ENCODE assay signal across 13 cellular contexts in the genomic region with DNA sequence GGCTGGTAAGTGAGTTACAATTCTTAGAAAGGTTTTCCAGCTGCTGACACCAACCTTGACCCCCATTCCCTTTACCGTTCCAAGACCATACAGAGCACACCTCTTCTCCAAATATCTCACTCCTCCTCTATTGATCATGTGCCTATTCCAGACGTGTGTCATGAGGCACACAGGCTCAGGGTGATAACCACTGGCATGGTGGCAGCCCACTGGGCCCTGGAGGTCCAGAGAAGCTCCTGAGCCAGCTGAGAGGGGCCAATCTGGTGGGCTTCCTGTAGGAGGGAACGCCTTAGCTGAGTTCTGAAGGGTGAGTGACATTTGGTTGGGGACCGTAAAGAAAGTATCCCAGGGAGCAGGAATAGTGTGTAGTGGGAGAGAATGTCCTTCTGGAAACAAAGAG. TPM values are rescaled to one million over a fixed set of nuclear protein-coding genes. Genes with fewer than 3 reads are reported as not detected.
DNase-seq lines count a peak whose midpoint lies in the region; ATAC-seq and TF ChIP-seq lines count a peak whose summit lies in the region.
"Had no signal": no experiment of that assay in that cellular context is flagged by ENCODE, and none has a peak within 500 bp of the region (broad histone marks: within the 10 kb centered on the region; RNA-seq: fewer than 3 reads in every experiment).

No MANE protein-coding gene starts in this region.

- no CpG with 5 or more reads among the region's 4 CpGs for whole genome bisulfite sequencing in mesendoderm (ENCODE audit: extremely low coverage, insufficient coverage, low lambda C conversion rate)
- WGBS in psoas muscle, 3 donors: 71 to 72% (median 72%) methylated on average over 4 of the region's 4 CpGs

- H3K36me3 Mint-ChIP-seq in CD4-positive, CD25-positive, alpha-beta regulatory T cell: peaks cover 39% of the 10 kb centered on the region
- peaks cover 13% of the 10 kb centered on the region for H3K36me3 Mint-ChIP-seq in HFFc6 (ENCODE audit: low read depth)

- no peaks in the 10 kb centered on the region for H3K9me3 Mint-ChIP-seq in CD4-positive, CD25-positive, alpha-beta regulatory T cell
- H3K9me3 Mint-ChIP-seq in HFFc6: no peaks in the 10 kb centered on the region
- H3K9me3 Mint-ChIP-seq: stimulated activated memory B cell treated with anti-CD40 and anti-IgM and Interleukin-4, amounts not matched to agents 10 μg/mL and 1 μg/mL and 100 μg/mL, for 72 hours had no signal

- H3K36me3 ChIP-seq in CD4-positive, CD25-positive, alpha-beta regulatory T cell (ENCODE audit: control insufficient read depth, insufficient read depth, low read length): peaks cover 24% of the 10 kb centered on the region
- H3K36me3 ChIP-seq in mesendoderm (ENCODE audit: control insufficient read depth, insufficient read depth, low read length): no peaks in the 10 kb centered on the region
- H3K36me3 ChIP-seq in psoas muscle (ENCODE audit: insufficient read depth in 1 of 2, low read depth in 1 of 2): peaks cover 0 to 6% of the 10 kb centered on the region in 2 donors
- H3K36me3 ChIP-seq: transverse colon had no signal

- H4K8ac ChIP-seq in mesendoderm (ENCODE audit: low read depth, low read length): no peak overlapping the region

- no peak overlapping the region for H2BK15ac ChIP-seq in mesendoderm (replicated peaks; ENCODE audit: low read depth)

- H3K4ac ChIP-seq in mesendoderm (ENCODE audit: low read depth, low read length): no peak overlapping the region

- no peaks in the 10 kb centered on the region for H3K27me3 ChIP-seq in CD4-positive, CD25-positive, alpha-beta regulatory T cell (ENCODE audit: control insufficient read depth, insufficient read depth, low read length)
- no peaks in the 10 kb centered on the region for H3K27me3 ChIP-seq in mesendoderm (ENCODE audit: insufficient read depth, low read length, poor library complexity)
- no peaks in the 10 kb centered on the region for H3K27me3 ChIP-seq in psoas muscle (ENCODE audit: insufficient read depth in 3 of 3, low read length in 2 of 3)
- H3K27me3 ChIP-seq: transverse colon had no signal

- H3K27me3 Mint-ChIP-seq in CD4-positive, CD25-positive, alpha-beta regulatory T cell: no peaks in the 10 kb centered on the region
- peaks cover 14% of the 10 kb centered on the region for H3K27me3 Mint-ChIP-seq in HFFc6 (ENCODE audit: insufficient read depth)
- H3K27me3 Mint-ChIP-seq: stimulated activated memory B cell treated with anti-CD40 and anti-IgM and Interleukin-4, amounts not matched to agents 10 μg/mL and 1 μg/mL and 100 μg/mL, for 72 hours had no signal

- peak overlapping the region; percentile 82 for H2AK5ac ChIP-seq in mesendoderm (ENCODE audit: low read length)

- H3K9ac ChIP-seq in mesendoderm (ENCODE audit: low read length): no peak overlapping the region

- peak overlapping the region; percentile 38 to 89 (median 88) for H3K27ac Mint-ChIP-seq in CD4-positive, CD25-positive, alpha-beta regulatory T cell
- no peak overlapping the region for H3K27ac Mint-ChIP-seq in HFFc6
- H3K27ac Mint-ChIP-seq: stimulated activated memory B cell treated with anti-CD40 and anti-IgM and Interleukin-4, amounts not matched to agents 10 μg/mL and 1 μg/mL and 100 μg/mL, for 72 hours had no signal

- TF ChIP-seq CTCF in HFFc6 (IDR thresholded peaks at IDR 0.05) (no peak), psoas muscle (IDR thresholded peaks at IDR 0.05) (no peak)

- no peak overlapping the region for H2BK120ac ChIP-seq in mesendoderm (ENCODE audit: low read depth, low read length)

- H3K18ac ChIP-seq in mesendoderm (ENCODE audit: low read length): no peak overlapping the region

- peaks cover 40 to 64% (median 53%) of the 10 kb centered on the region in 4 donors for H3K4me1 Mint-ChIP-seq in CD4-positive, CD25-positive, alpha-beta regulatory T cell
- peaks cover 21% of the 10 kb centered on the region for H3K4me1 Mint-ChIP-seq in HFFc6 (ENCODE audit: low read depth)

- H4K5ac ChIP-seq in mesendoderm (ENCODE audit: low read length): peak overlapping the region; percentile 90

- H2BK5ac ChIP-seq in mesendoderm (ENCODE audit: low read length): no peak overlapping the region

- H3K9me3 ChIP-seq in CD4-positive, CD25-positive, alpha-beta regulatory T cell (ENCODE audit: control insufficient read depth in 2 of 2, low read length in 2 of 2): no peaks in the 10 kb centered on the region
- no peaks in the 10 kb centered on the region for H3K9me3 ChIP-seq in psoas muscle
- H3K9me3 ChIP-seq: transverse colon had no signal

- H3K27ac ChIP-seq in CD4-positive, CD25-positive, alpha-beta regulatory T cell (ENCODE audit: insufficient read depth, low read length, poor library complexity, severe bottlenecking): no peak overlapping the region
- no peak overlapping the region for H3K27ac ChIP-seq in mesendoderm (ENCODE audit: low read depth, low read length)
- H3K27ac ChIP-seq in psoas muscle: no peak overlapping the region
- H3K27ac ChIP-seq: transverse colon had no signal

- H3K79me2 ChIP-seq in mesendoderm (ENCODE audit: control insufficient read depth, insufficient read depth, low read length): no peaks in the 10 kb centered on the region

- H3K4me1 ChIP-seq in CD4-positive, CD25-positive, alpha-beta regulatory T cell (ENCODE audit: control insufficient read depth, insufficient read depth, low read length, poor library complexity, severe bottlenecking): peaks cover 36% of the 10 kb centered on the region
- peaks cover 2% of the 10 kb centered on the region for H3K4me1 ChIP-seq in mesendoderm (ENCODE audit: control insufficient read depth, low read depth, low read length)
- no peaks in the 10 kb centered on the region for H3K4me1 ChIP-seq in psoas muscle

- H3K4me2 ChIP-seq in mesendoderm (ENCODE audit: low read length): no peak overlapping the region

- intact Hi-C loops in psoas muscle (cut with DNase I): no loop called here

- DNase-seq in NCI-H2171 treated with DMSO at 0.1 percent for 48 hours (lab: John Stamatoyannopoulos, UW): peak; percentile 23
- no peak for DNase-seq in NCI-H2171 (lab: John Stamatoyannopoulos, UW)
- no peak for DNase-seq in CD4-positive, CD25-positive, alpha-beta regulatory T cell
- peak; percentile 7 for DNase-seq in activated CD8-positive, alpha-beta memory T cell treated with anti-CD3 and anti-CD28 coated beads, Interleukin-2, amount 50 U/mL, for 4 hours
- DNase-seq in mesendoderm: no peak
- no peak for DNase-seq in HFFc6
- DNase-seq in psoas muscle: no peak
- DNase-seq: C1 segment of cervical spinal cord, KBM-7, NCI-H82, transverse colon had no signal

- no peak overlapping the region for H3K23ac ChIP-seq in mesendoderm (ENCODE audit: low read length)

- no peak overlapping the region for H3K4me3 ChIP-seq in CD4-positive, CD25-positive, alpha-beta regulatory T cell (ENCODE audit: low read depth, low read length)
- H3K4me3 ChIP-seq in mesendoderm (ENCODE audit: low read length) (no peak overlapping the region), psoas muscle (no peak overlapping the region)
- H3K4me3 ChIP-seq: transverse colon had no signal

- peak overlapping the region in 3 of 4 donors; percentile 49 to 67 (median 66) for H3K4me3 Mint-ChIP-seq in CD4-positive, CD25-positive, alpha-beta regulatory T cell
- H3K4me3 Mint-ChIP-seq in HFFc6: no peak overlapping the region
- H3K4me3 Mint-ChIP-seq: stimulated activated memory B cell treated with anti-CD40 and anti-IgM and Interleukin-4, amounts not matched to agents 10 μg/mL and 1 μg/mL and 100 μg/mL, for 72 hours had no signal

- ATAC-seq in CD4-positive, CD25-positive, alpha-beta regulatory T cell (ENCODE audit: low read depth in 2 of 2): no peak
- ATAC-seq in HG03469 (IDR thresholded peaks at IDR 0.05; ENCODE audit: unreplicated experiment): no peak
- no peak for ATAC-seq in psoas muscle
- ATAC-seq: stimulated activated memory B cell treated with anti-CD40 and anti-IgM and Interleukin-4, amounts not matched to agents 10 μg/mL and 1 μg/mL and 100 μg/mL, for 72 hours had no signal

- H3K79me1 ChIP-seq in mesendoderm (ENCODE audit: low read length): no peaks in the 10 kb centered on the region

- H3K56ac ChIP-seq in mesendoderm (ENCODE audit: low read length): no peak overlapping the region

RNA-seq across cellular contexts. Expression of a gene that starts 28.3 kb away (rescaled TPM):
- total RNA-seq in CD4-positive, CD25-positive, alpha-beta regulatory T cell: 431 TPM
- polyA plus RNA-seq in CD4-positive, CD25-positive, alpha-beta regulatory T cell: 100 to 1,000 TPM; 104 to 144 (median 130) TPM
- polyA plus RNA-seq in mesendoderm (2013, experiment 1 of 2): 0.46 TPM
- polyA plus RNA-seq in mesendoderm (2013, experiment 2 of 2): 0.63 TPM
- total RNA-seq in HFFc6 (2021; fragmentation: NEBNext Ultra II Directional; extraction: Animal tissue kit (Norgen Biotek cat#: 25700)): not detected
- total RNA-seq in psoas muscle: 1 to 10 TPM in 1 of 4 donors, under 1 TPM in 3; 0.48 to 1.2 (median 0.84) TPM
- polyA plus RNA-seq in psoas muscle: under 1 TPM; 0.40 to 0.94 (median 0.42) TPM

Comparison
In these comparisons a context has a peak if more than half of its experiments do, and no peak if none do; other contexts are left out.
1. DNase-seq: peak in NCI-H2171 treated with DMSO at 0.1 percent for 48 hours (single experiment) and activated CD8-positive, alpha-beta memory T cell treated with anti-CD3 and anti-CD28 coated beads, Interleukin-2, amount 50 U/mL, for 4 hours (single experiment); none in NCI-H2171 (single experiment), CD4-positive, CD25-positive, alpha-beta regulatory T cell (0 of 3), mesendoderm (single experiment), HFFc6 (single experiment) and psoas muscle (0 of 2).
2. RNA of a gene that starts 28.3 kb away (total RNA-seq): 431 TPM in CD4-positive, CD25-positive, alpha-beta regulatory T cell (single experiment); 0.48 to 1.2 TPM in psoas muscle and not detected in HFFc6; every median in the first group is over 100 times any median in the second.